ENCODE assay signal across 18 cellular contexts in genomic region chr5:50694027-50694590, GRCh38. TPM values are rescaled to one million over a fixed set of nuclear protein-coding genes. Genes with fewer than 3 reads are reported as not detected.
A peak's percentile ranks its signal among the peaks of the same experiment; 100 is the strongest.
DNase-seq lines count a peak whose midpoint lies in the region; ATAC-seq and TF ChIP-seq lines count a peak whose summit lies in the region.
"Had no signal": no experiment of that assay in that cellular context is flagged by ENCODE, and none has a peak within 500 bp of the region (broad histone marks: within the 10 kb centered on the region; RNA-seq: fewer than 3 reads in every experiment).

No MANE protein-coding gene starts in this region.

- H4K20me1 ChIP-seq in neural progenitor cell (ENCODE audit: low read depth) = peaks cover 10% of the 10 kb centered on the region

- H3K27ac ChIP-seq in neural progenitor cell = no peak overlapping the region
- H3K27ac ChIP-seq: left ventricle myocardium inferior, right lobe of liver, SJSA1 had no signal

- peaks cover 39% of the 10 kb centered on the region for H3K4me1 ChIP-seq in neural progenitor cell
- H3K4me1 ChIP-seq: left ventricle myocardium inferior, right lobe of liver, SJSA1 had no signal

- no peak overlapping the region for H3K4me3 ChIP-seq in fibroblast of pulmonary artery (replicated peaks; ENCODE audit: low read depth, low read length)
- no peak overlapping the region for H3K4me3 ChIP-seq in neural progenitor cell
- H3K4me3 ChIP-seq: left ventricle myocardium inferior, MG63, right lobe of liver, SJSA1 had no signal

- peaks cover 90% of the 10 kb centered on the region for H3K79me2 ChIP-seq in neural progenitor cell (ENCODE audit: low read depth)

- no peaks in the 10 kb centered on the region for H3K27me3 Mint-ChIP-seq in stimulated activated naive CD8-positive, alpha-beta T cell treated with anti-CD3 and anti-CD28 coated beads, Interleukin-15, Interleukin-2, amounts not matched to agents 100 ng/mL and 50 ng/mL, for 24 hours
- H3K27me3 Mint-ChIP-seq in neural progenitor cell (ENCODE audit: insufficient read depth, low read depth) = peaks cover 2% of the 10 kb centered on the region

- H3K4me3 Mint-ChIP-seq in stimulated activated naive CD8-positive, alpha-beta T cell treated with anti-CD3 and anti-CD28 coated beads, Interleukin-15, Interleukin-2, amounts not matched to agents 100 ng/mL and 50 ng/mL, for 24 hours = no peak overlapping the region
- no peak overlapping the region for H3K4me3 Mint-ChIP-seq in neural progenitor cell

- no peak overlapping the region for H3K9ac ChIP-seq in neural progenitor cell

- H3K36me3 Mint-ChIP-seq in stimulated activated naive CD8-positive, alpha-beta T cell treated with anti-CD3 and anti-CD28 coated beads, Interleukin-15, Interleukin-2, amounts not matched to agents 100 ng/mL and 50 ng/mL, for 24 hours (ENCODE audit: low read depth) = peaks cover 24% of the 10 kb centered on the region
- H3K36me3 Mint-ChIP-seq in neural progenitor cell = peaks cover 6% of the 10 kb centered on the region

- no peak for DNase-seq in stimulated activated naive CD8-positive, alpha-beta T cell treated with anti-CD3 and anti-CD28 coated beads, Interleukin-15, Interleukin-2, amounts not matched to agents 100 U/mL and 50 U/mL, for 24 hours
- DNase-seq in SIG-M5 (lab: John Stamatoyannopoulos, UW) (peak; percentile 38), fibroblast of pulmonary artery (ENCODE audit: low read depth) (peak; percentile 8), neural progenitor cell (ENCODE audit: low spot score) (no peak), OCI-M2 (lab: John Stamatoyannopoulos, UW; ENCODE audit: unreplicated experiment) (no peak), GM10266 (ENCODE audit: extremely low spot score) (no peak), putamen (ENCODE audit: low spot score) (no peak)
- DNase-seq: activated CD4-positive, alpha-beta T cell treated with anti-CD3 and anti-CD28 coated beads for 48 hours; erythroblast; glutamatergic neuron; left ventricle myocardium inferior; MG63; NCI-H1930; NCI-H510A treated with DMSO at 0.1 percent for 48 hours; right lobe of liver; T1000 had no signal

- H3K4me1 Mint-ChIP-seq in stimulated activated naive CD8-positive, alpha-beta T cell treated with anti-CD3 and anti-CD28 coated beads, Interleukin-15, Interleukin-2, amounts not matched to agents 100 ng/mL and 50 ng/mL, for 24 hours (ENCODE audit: low read depth) = peaks cover 51% of the 10 kb centered on the region
- H3K4me1 Mint-ChIP-seq in neural progenitor cell = no peaks in the 10 kb centered on the region

- ATAC-seq in stimulated activated naive CD8-positive, alpha-beta T cell treated with anti-CD3 and anti-CD28 coated beads, Interleukin-15, Interleukin-2, amounts not matched to agents 100 U/mL and 50 U/mL, for 24 hours = no peak

- peak overlapping the region; percentile 41 for H3K27ac Mint-ChIP-seq in stimulated activated naive CD8-positive, alpha-beta T cell treated with anti-CD3 and anti-CD28 coated beads, Interleukin-15, Interleukin-2, amounts not matched to agents 100 ng/mL and 50 ng/mL, for 24 hours
- no peak overlapping the region for H3K27ac Mint-ChIP-seq in neural progenitor cell

- H3F3A ChIP-seq in neural progenitor cell (ENCODE audit: low read depth) = peaks cover 7% of the 10 kb centered on the region

- H2AFZ ChIP-seq in neural progenitor cell (replicated peaks) = no peak overlapping the region

- TF ChIP-seq CTCF in fibroblast of pulmonary artery (IDR thresholded peaks at IDR 0.05; ENCODE audit: low read length, missing control alignments) (no peak), neural progenitor cell (IDR thresholded peaks at IDR 0.05) (no peak), GM10266 (IDR thresholded peaks at IDR 0.05; ENCODE audit: control insufficient read depth, insufficient read depth, low read depth, missing control alignments) (no peak)

- H3K36me3 ChIP-seq in neural progenitor cell = no peaks in the 10 kb centered on the region
- H3K36me3 ChIP-seq: left ventricle myocardium inferior, MG63, right lobe of liver, SJSA1 had no signal

- H3K9me3 Mint-ChIP-seq in stimulated activated naive CD8-positive, alpha-beta T cell treated with anti-CD3 and anti-CD28 coated beads, Interleukin-15, Interleukin-2, amounts not matched to agents 100 ng/mL and 50 ng/mL, for 24 hours = no peaks in the 10 kb centered on the region
- H3K9me3 Mint-ChIP-seq in neural progenitor cell = no peaks in the 10 kb centered on the region

- H3K4me2 ChIP-seq in neural progenitor cell = no peak overlapping the region

- no peaks in the 10 kb centered on the region for H3K27me3 ChIP-seq in neural progenitor cell
- H3K27me3 ChIP-seq: MG63, right lobe of liver, SJSA1 had no signal

- no peaks in the 10 kb centered on the region for H3K9me3 ChIP-seq in neural progenitor cell (ENCODE audit: low read depth)
- H3K9me3 ChIP-seq: left ventricle myocardium inferior, MG63, right lobe of liver, SJSA1 had no signal

RNA-seq across cellular contexts. Expression of gene PARP8, which starts 27.7 kb away (rescaled TPM):
- total RNA-seq in neural progenitor cell (ENCODE audit: low replicate concordance) = 32.2 and 38.9 TPM in 2 replicates

Comparison
In these comparisons a context has a peak if more than half of its experiments do, and no peak if none do; other contexts are left out.
1. DNase-seq: peak in SIG-M5 (single experiment) and fibroblast of pulmonary artery (single experiment); none in stimulated activated naive CD8-positive, alpha-beta T cell treated with anti-CD3 and anti-CD28 coated beads, Interleukin-15, Interleukin-2, amounts not matched to agents 100 U/mL and 50 U/mL, for 24 hours (single experiment), neural progenitor cell (single experiment), OCI-M2 (single experiment), GM10266 (single experiment) and putamen (single experiment).